21 cellular contexts compared by ENCODE assay signal in genomic region chr11:109027851-109028250, GRCh38.
DNase-seq lines count a peak whose midpoint lies in the region; ATAC-seq, FAIRE-seq and TF ChIP-seq lines count a peak whose summit lies in the region.
"Had no signal": no experiment of that assay in that cellular context is flagged by ENCODE, and none has a peak within 500 bp of the region (broad histone marks: within the 10 kb centered on the region; RNA-seq: fewer than 3 reads in every experiment).

No MANE protein-coding gene starts in this region.

- H3K27ac Mint-ChIP-seq in activated T-cell treated with anti-CD3 and anti-CD28 coated beads, Interleukin-2, amount 50 U/mL, for 24 hours, result no peak overlapping the region
- H3K27ac Mint-ChIP-seq: CD4-positive, alpha-beta T cell had no signal

- no peak for ATAC-seq in GM19455 (IDR thresholded peaks at IDR 0.05; ENCODE audit: unreplicated experiment)
- ATAC-seq: HCT116 had no signal

- H3K27me3 ChIP-seq in spleen (replicated peaks in 1 of 7), result no peaks in the 10 kb centered on the region
- H3K27me3 ChIP-seq: BLaER1 treated with 17β-estradiol and CSF1 and Interleukin-3, amounts not matched to agents 10 nM and 100 nM had no signal

- in situ Hi-C loops in ACHN (cut with HindIII; ENCODE audit: low pct_ligation_motif_present, low pct_unique_long_range_greater_than_20kb, low sequenced_read_pairs), result no loop called here

- FAIRE-seq in endometrium (lab: Jason Lieb, UNC), result peak; percentile 72
- FAIRE-seq: GM12892, GM19239 had no signal

- no peak overlapping the region for H3K4me3 ChIP-seq in spleen
- H3K4me3 ChIP-seq: BLaER1 treated with 17β-estradiol and CSF1 and Interleukin-3, amounts not matched to agents 10 nM and 100 nM had no signal

- no peak overlapping the region for H3K4me3 Mint-ChIP-seq in activated T-cell treated with anti-CD3 and anti-CD28 coated beads, Interleukin-2, amount 50 U/mL, for 24 hours
- H3K4me3 Mint-ChIP-seq: CD4-positive, alpha-beta T cell had no signal

- no peak overlapping the region for H3K27ac ChIP-seq in spleen
- H3K27ac ChIP-seq: BLaER1 treated with 17β-estradiol and CSF1 and Interleukin-3, amounts not matched to agents 10 nM and 100 nM had no signal

- TF ChIP-seq POLR2A in spleen (IDR thresholded peaks at IDR 0.05), result no peak

- no peaks in the 10 kb centered on the region for H3K36me3 Mint-ChIP-seq in activated T-cell treated with anti-CD3 and anti-CD28 coated beads, Interleukin-2, amount 50 U/mL, for 24 hours (ENCODE audit: low read depth)

- H3K9me3 ChIP-seq in spleen, result peaks cover 0 to 14% (median 12%) of the 10 kb centered on the region in 8 donors

- peaks cover 4% of the 10 kb centered on the region for H3K27me3 Mint-ChIP-seq in activated T-cell treated with anti-CD3 and anti-CD28 coated beads, Interleukin-2, amount 50 U/mL, for 24 hours
- H3K27me3 Mint-ChIP-seq: CD4-positive, alpha-beta T cell had no signal

- H3K4me1 ChIP-seq in spleen, result no peaks in the 10 kb centered on the region

- DNase-seq in ACHN (peak; percentile 82), LHCN-M2 (ENCODE audit: low read depth) (peak; percentile 26), kidney tubule cell (ENCODE audit: low spot score) (peak; percentile 87), AG20443 (ENCODE audit: low spot score) (no peak), spleen (no peak)
- DNase-seq in activated T-cell treated with anti-CD3 and anti-CD28 coated beads, Interleukin-2, amount 50 U/mL, for 24 hours, result no peak
- DNase-seq: 8988T; AML-193; CD4-positive, alpha-beta T cell; DMS79 treated with DMSO at 0.1 percent for 48 hours; NCI-H1092 treated with DMSO at 0.1 percent for 48 hours; NCI-H146; NCI-H2029; NCI-H526 treated with DMSO at 0.1 percent for 48 hours; SHP77 treated with DMSO at 0.1 percent for 48 hours had no signal

- H3K4me1 Mint-ChIP-seq in activated T-cell treated with anti-CD3 and anti-CD28 coated beads, Interleukin-2, amount 50 U/mL, for 24 hours (ENCODE audit: low read depth), result no peaks in the 10 kb centered on the region

- WGBS in spleen, 5 donors, result 73 to 85% (median 76%) methylated on average over 2 of the region's 2 CpGs

- no peak for TF ChIP-seq CTCF in spleen (IDR thresholded peaks at IDR 0.05 in 8 of 11, conservative IDR thresholded peaks at IDR 0.05 in 3 of 11)

- intact Hi-C loops in spleen (cut with DNase I; ENCODE audit: low total_unique reads), result no loop called here

- peaks cover 4% of the 10 kb centered on the region for H3K9me3 Mint-ChIP-seq in activated T-cell treated with anti-CD3 and anti-CD28 coated beads, Interleukin-2, amount 50 U/mL, for 24 hours

- H3K36me3 ChIP-seq in spleen, result no peaks in the 10 kb centered on the region
- H3K36me3 ChIP-seq: BLaER1 treated with 17β-estradiol and CSF1 and Interleukin-3, amounts not matched to agents 10 nM and 100 nM had no signal

Comparison
In these comparisons a context has a peak if more than half of its experiments do, and no peak if none do; other contexts are left out.
1. DNase-seq: peak in ACHN (single experiment), LHCN-M2 (single experiment) and kidney tubule cell (single experiment); none in AG20443 (single experiment), spleen (single experiment) and activated T-cell treated with anti-CD3 and anti-CD28 coated beads, Interleukin-2, amount 50 U/mL, for 24 hours (single experiment).